Comparison of ENCODE assay signal across 12 cellular contexts in genomic region chr11:105610796-105611361, GRCh38. TPM values are rescaled to one million over a fixed set of nuclear protein-coding genes. Genes with fewer than 3 reads are reported as not detected.
DNase-seq lines count a peak whose midpoint lies in the region; ATAC-seq and TF ChIP-seq lines count a peak whose summit lies in the region.
"Had no signal": no experiment of that assay in that cellular context is flagged by ENCODE, and none has a peak within 500 bp of the region (broad histone marks: within the 10 kb centered on the region; RNA-seq: fewer than 3 reads in every experiment).

No MANE protein-coding gene starts in this region.

- H3F3A ChIP-seq in neural progenitor cell (ENCODE audit: low read depth): peaks cover 28% of the 10 kb centered on the region

- H3K4me3 ChIP-seq in endodermal cell (ENCODE audit: low read length) (peak overlapping the region; percentile 81), neural progenitor cell (peak overlapping the region; percentile 58)

- no peak for ATAC-seq in GM18870 (IDR thresholded peaks at IDR 0.05; ENCODE audit: unreplicated experiment)

- no peaks in the 10 kb centered on the region for H3K36me3 ChIP-seq in endodermal cell (ENCODE audit: control insufficient read depth, insufficient read depth, low read length)
- H3K36me3 ChIP-seq in neural progenitor cell: no peaks in the 10 kb centered on the region

- DNase-seq in Ammon's horn (ENCODE audit: low spot score) (peak; percentile 16), NCI-H69 (lab: John Stamatoyannopoulos, UW) (peak; percentile 66), endodermal cell (peak; percentile 44), neural progenitor cell (ENCODE audit: low spot score) (peak; percentile 13), activated gamma-delta T cell treated with Interleukin-2 at 50 U/mL for 16 hours (no peak), epidermal melanocyte (ENCODE audit: insufficient read length, low spot score) (no peak), SHP77 treated with DMSO at 0.1 percent for 48 hours (lab: John Stamatoyannopoulos, UW) (no peak)
- DNase-seq: GDM1; stimulated activated naive CD4-positive, alpha-beta T cell had no signal

- H3K36me3 Mint-ChIP-seq in endodermal cell (ENCODE audit: low read depth) (no peaks in the 10 kb centered on the region), neural progenitor cell (no peaks in the 10 kb centered on the region)

- H3K27ac ChIP-seq in endodermal cell (ENCODE audit: low read depth, low read length): no peak overlapping the region
- H3K27ac ChIP-seq in neural progenitor cell: no peak overlapping the region

- H3K4me2 ChIP-seq in neural progenitor cell: peak overlapping the region; percentile 99

- H3K27ac Mint-ChIP-seq in endodermal cell (no peak overlapping the region), neural progenitor cell (peak overlapping the region; percentile 28)
- H3K27ac Mint-ChIP-seq: activated T-helper 1 cell treated with anti-CD3 and anti-CD28 coated beads, Interleukin-12 subunit alpha, Interleukin-12 subunit beta, Interleukin-2, Interleukin-4 antibody, amounts not matched to agents 30 ng/mL and 10 ng/mL and 1 ng/mL, durations not matched to agents 14 hours and 24 hours and 36 hours had no signal

- H3K9me3 ChIP-seq in endodermal cell (ENCODE audit: control insufficient read depth, low read length) (no peaks in the 10 kb centered on the region), neural progenitor cell (ENCODE audit: low read depth) (no peaks in the 10 kb centered on the region)

- H3K27me3 Mint-ChIP-seq in endodermal cell (ENCODE audit: insufficient read depth) (peaks cover 47% of the 10 kb centered on the region), neural progenitor cell (ENCODE audit: insufficient read depth, low read depth) (peaks cover 8% of the 10 kb centered on the region)

- WGBS in endodermal cell (ENCODE audit: insufficient coverage in 1 of 2, insufficient read length in 1 of 2), 2 experiments: 0 to 1% methylated on average over 2 to 12 of the region's 15 CpGs

- peaks cover 56% of the 10 kb centered on the region for H3K27me3 ChIP-seq in endodermal cell (ENCODE audit: control insufficient read depth, insufficient read depth, low read length, poor library complexity, severe bottlenecking)
- H3K27me3 ChIP-seq in neural progenitor cell: peaks cover 49% of the 10 kb centered on the region

- H3K4me1 Mint-ChIP-seq in endodermal cell (peaks cover 20% of the 10 kb centered on the region), neural progenitor cell (peaks cover 29% of the 10 kb centered on the region)

- no peaks in the 10 kb centered on the region for H4K20me1 ChIP-seq in neural progenitor cell (ENCODE audit: low read depth)

- H3K4me1 ChIP-seq in endodermal cell (ENCODE audit: control insufficient read depth, insufficient read depth, low read length) (no peaks in the 10 kb centered on the region), neural progenitor cell (peaks cover 19% of the 10 kb centered on the region)

- H3K9me3 Mint-ChIP-seq in endodermal cell (no peaks in the 10 kb centered on the region), neural progenitor cell (no peaks in the 10 kb centered on the region)
- H3K9me3 Mint-ChIP-seq: activated T-helper 1 cell treated with anti-CD3 and anti-CD28 coated beads, Interleukin-12 subunit alpha, Interleukin-12 subunit beta, Interleukin-2, Interleukin-4 antibody, amounts not matched to agents 30 ng/mL and 10 ng/mL and 1 ng/mL, durations not matched to agents 14 hours and 24 hours and 36 hours had no signal

- H3K4me3 Mint-ChIP-seq in endodermal cell: peak overlapping the region; percentile 66
- peak overlapping the region; percentile 90 for H3K4me3 Mint-ChIP-seq in neural progenitor cell

- H3K79me2 ChIP-seq in neural progenitor cell (ENCODE audit: low read depth): no peaks in the 10 kb centered on the region

- H2AFZ ChIP-seq in neural progenitor cell (replicated peaks): peak overlapping the region; percentile 90

- no peak for TF ChIP-seq CTCF in endodermal cell (conservative IDR thresholded peaks at IDR 0.05)
- no peak for TF ChIP-seq CTCF in neural progenitor cell (IDR thresholded peaks at IDR 0.05)

- H3K9ac ChIP-seq in endodermal cell (ENCODE audit: extremely low read depth, low read length, poor library complexity, severe bottlenecking) (no peak overlapping the region), neural progenitor cell (no peak overlapping the region)

RNA-seq across cellular contexts. Expression of gene GRIA4, which starts 1.0 kb away (rescaled TPM):
- under 1 TPM; 0.18 to 0.37 TPM for total RNA-seq in endodermal cell
- 3.7 TPM for polyA plus RNA-seq in endodermal cell (2013, experiment 1 of 2)
- 3.3 TPM for polyA plus RNA-seq in endodermal cell (2013, experiment 2 of 2)
- total RNA-seq in neural progenitor cell (ENCODE audit: low replicate concordance): 3.1 and 3.7 TPM in 2 replicates
- total RNA-seq: activated T-helper 1 cell treated with anti-CD3 and anti-CD28 coated beads, Interleukin-12 subunit alpha, Interleukin-12 subunit beta, Interleukin-2, Interleukin-4 antibody, amounts not matched to agents 30 ng/mL and 10 ng/mL and 1 ng/mL, durations not matched to agents 14 hours and 24 hours and 36 hours; Right ventricle myocardium superior had no signal

Comparison
In these comparisons a context has a peak if more than half of its experiments do, and no peak if none do; other contexts are left out.
1. DNase-seq: peak in Ammon's horn (single experiment), NCI-H69 (single experiment), endodermal cell (single experiment) and neural progenitor cell (single experiment); none in activated gamma-delta T cell treated with Interleukin-2 at 50 U/mL for 16 hours (single experiment), epidermal melanocyte (single experiment) and SHP77 treated with DMSO at 0.1 percent for 48 hours (single experiment).